12 cellular contexts compared by ENCODE assay signal in the genomic region with DNA sequence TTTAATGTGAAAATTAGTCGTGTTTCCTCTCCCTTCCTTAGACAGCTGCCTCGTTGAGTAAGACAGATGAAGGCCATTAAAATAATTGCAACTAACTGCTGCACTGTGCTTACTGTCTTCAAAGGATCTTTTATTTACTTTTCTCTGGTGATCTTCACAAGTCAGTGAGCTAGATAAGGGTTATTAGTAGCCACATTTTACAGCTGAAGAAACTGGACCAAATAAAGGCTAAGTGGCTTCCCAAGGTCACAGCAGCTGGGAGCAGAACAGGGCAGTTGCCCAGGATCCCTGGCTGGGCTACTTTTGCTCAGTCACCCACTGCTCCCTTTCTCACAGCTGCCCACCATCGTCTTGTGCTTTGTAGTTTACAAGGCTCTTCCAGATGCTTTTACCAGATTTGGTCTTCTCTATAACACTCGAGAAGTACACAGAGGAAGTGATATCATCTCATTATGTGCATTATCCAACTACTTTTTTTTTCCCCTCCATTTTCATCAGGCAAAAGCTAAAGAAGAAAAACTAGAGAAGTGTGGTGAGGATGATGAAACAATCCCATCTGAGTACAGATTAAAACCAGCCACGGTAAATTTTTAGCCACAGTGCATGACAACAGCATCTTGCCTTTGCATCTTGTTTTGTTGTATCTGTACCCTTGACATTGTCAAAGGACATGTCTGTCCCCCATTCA.
DNase-seq lines count a peak whose midpoint lies in the region; ATAC-seq and TF ChIP-seq lines count a peak whose summit lies in the region.
"Had no signal": no experiment of that assay in that cellular context is flagged by ENCODE, and none has a peak within 500 bp of the region (broad histone marks: within the 10 kb centered on the region; RNA-seq: fewer than 3 reads in every experiment).

No MANE protein-coding gene starts in this region.

- H3K27ac Mint-ChIP-seq in activated T-cell treated with anti-CD3 and anti-CD28 coated beads, Interleukin-2, amount 50 U/mL, for 24 hours: peak overlapping the region; percentile 78
- peak overlapping the region; percentile 59 for H3K27ac Mint-ChIP-seq in stimulated activated memory B cell treated with anti-CD40 and anti-IgM and Interleukin-4, amounts not matched to agents 10 μg/mL and 1 μg/mL and 100 μg/mL, for 72 hours

- ATAC-seq in stimulated activated memory B cell treated with anti-CD40 and anti-IgM and Interleukin-4, amounts not matched to agents 10 μg/mL and 1 μg/mL and 100 μg/mL, for 72 hours: no peak
- ATAC-seq in GM19452 (IDR thresholded peaks at IDR 0.05; ENCODE audit: unreplicated experiment): no peak
- ATAC-seq: activated CD4-positive, CD25-positive, alpha-beta regulatory T cell treated with anti-CD3 and anti-CD28 coated beads, Interleukin-2, amount 50 U/mL, for 24 hours; foreskin keratinocyte had no signal

- no peaks in the 10 kb centered on the region for H3K9me2 ChIP-seq in MM.1S (replicated peaks; ENCODE audit: insufficient read depth, low read length)

- H3K4me2 ChIP-seq in MM.1S (ENCODE audit: low read depth, low read length): no peak overlapping the region

- no peak overlapping the region for H2AFZ ChIP-seq in MM.1S (ENCODE audit: low read length)

- H4K20me1 ChIP-seq in MM.1S (ENCODE audit: insufficient read depth, low read length): no peaks in the 10 kb centered on the region

- H3K9me3 ChIP-seq in MM.1S (replicated peaks; ENCODE audit: insufficient read depth, low read length): no peaks in the 10 kb centered on the region

- no peaks in the 10 kb centered on the region for H3K79me2 ChIP-seq in MM.1S (ENCODE audit: low read length)

- peaks cover under 1% of the 10 kb centered on the region for H3F3A ChIP-seq in MM.1S (ENCODE audit: insufficient read depth, low read length)

- peaks cover 9% of the 10 kb centered on the region for H3K4me1 ChIP-seq in MM.1S (ENCODE audit: low read length)

- H3K36me3 ChIP-seq in MM.1S (replicated peaks; ENCODE audit: insufficient read depth, low read length): no peaks in the 10 kb centered on the region

- no peak overlapping the region for H3K9ac ChIP-seq in MM.1S (ENCODE audit: low read length)

- H3K27ac ChIP-seq in MM.1S (ENCODE audit: low read length): no peak overlapping the region
- H3K27ac ChIP-seq: foreskin keratinocyte had no signal

- peaks cover 32% of the 10 kb centered on the region for H3K4me1 Mint-ChIP-seq in activated T-cell treated with anti-CD3 and anti-CD28 coated beads, Interleukin-2, amount 50 U/mL, for 24 hours (ENCODE audit: low read depth)
- no peaks in the 10 kb centered on the region for H3K4me1 Mint-ChIP-seq in stimulated activated memory B cell treated with anti-CD40 and anti-IgM and Interleukin-4, amounts not matched to agents 10 μg/mL and 1 μg/mL and 100 μg/mL, for 72 hours

- no peaks in the 10 kb centered on the region for H3K27me3 ChIP-seq in MM.1S (replicated peaks; ENCODE audit: insufficient read depth, low read length)
- H3K27me3 ChIP-seq: foreskin keratinocyte had no signal

- TF ChIP-seq CTCF in MM.1S (IDR thresholded peaks at IDR 0.05; ENCODE audit: low read length): no peak

- peaks cover 92% of the 10 kb centered on the region for H3K36me3 Mint-ChIP-seq in activated T-cell treated with anti-CD3 and anti-CD28 coated beads, Interleukin-2, amount 50 U/mL, for 24 hours (ENCODE audit: low read depth)
- H3K36me3 Mint-ChIP-seq in stimulated activated memory B cell treated with anti-CD40 and anti-IgM and Interleukin-4, amounts not matched to agents 10 μg/mL and 1 μg/mL and 100 μg/mL, for 72 hours: peaks cover 51% of the 10 kb centered on the region

- peaks cover 2% of the 10 kb centered on the region for H3K9me3 Mint-ChIP-seq in activated T-cell treated with anti-CD3 and anti-CD28 coated beads, Interleukin-2, amount 50 U/mL, for 24 hours
- H3K9me3 Mint-ChIP-seq in stimulated activated memory B cell treated with anti-CD40 and anti-IgM and Interleukin-4, amounts not matched to agents 10 μg/mL and 1 μg/mL and 100 μg/mL, for 72 hours: no peaks in the 10 kb centered on the region

- no peak for DNase-seq in activated T-cell treated with anti-CD3 and anti-CD28 coated beads, Interleukin-2, amount 50 U/mL, for 24 hours
- DNase-seq in activated T-cell treated with anti-CD3 and anti-CD28 coated beads for 4 hours (no peak), NCI-H2227 treated with DMSO at 0.1 percent for 48 hours (lab: John Stamatoyannopoulos, UW) (peak; percentile 3), fibroblast of gingiva (ENCODE audit: low read depth) (peak; percentile 50), anterior cingulate cortex (lab: John Stamatoyannopoulos, UW) (no peak), MM.1S (no peak)
- DNase-seq: C1 segment of cervical spinal cord, foreskin keratinocyte, GOT3 had no signal

- no peak overlapping the region for H3K4me3 ChIP-seq in MM.1S (ENCODE audit: low read length)

- H3K27me3 Mint-ChIP-seq in activated T-cell treated with anti-CD3 and anti-CD28 coated beads, Interleukin-2, amount 50 U/mL, for 24 hours: no peaks in the 10 kb centered on the region
- H3K27me3 Mint-ChIP-seq in stimulated activated memory B cell treated with anti-CD40 and anti-IgM and Interleukin-4, amounts not matched to agents 10 μg/mL and 1 μg/mL and 100 μg/mL, for 72 hours: no peaks in the 10 kb centered on the region

- H3K4me3 Mint-ChIP-seq in activated T-cell treated with anti-CD3 and anti-CD28 coated beads, Interleukin-2, amount 50 U/mL, for 24 hours: no peak overlapping the region
- H3K4me3 Mint-ChIP-seq in stimulated activated memory B cell treated with anti-CD40 and anti-IgM and Interleukin-4, amounts not matched to agents 10 μg/mL and 1 μg/mL and 100 μg/mL, for 72 hours: no peak overlapping the region

Comparison
In these comparisons a context has a peak if more than half of its experiments do, and no peak if none do; other contexts are left out.
1. DNase-seq: peak in NCI-H2227 treated with DMSO at 0.1 percent for 48 hours (single experiment) and fibroblast of gingiva (single experiment); none in activated T-cell treated with anti-CD3 and anti-CD28 coated beads, Interleukin-2, amount 50 U/mL, for 24 hours (single experiment), activated T-cell treated with anti-CD3 and anti-CD28 coated beads for 4 hours (single experiment), anterior cingulate cortex (0 of 58) and MM.1S (single experiment).